10 cellular contexts compared by ENCODE assay signal in the genomic region with DNA sequence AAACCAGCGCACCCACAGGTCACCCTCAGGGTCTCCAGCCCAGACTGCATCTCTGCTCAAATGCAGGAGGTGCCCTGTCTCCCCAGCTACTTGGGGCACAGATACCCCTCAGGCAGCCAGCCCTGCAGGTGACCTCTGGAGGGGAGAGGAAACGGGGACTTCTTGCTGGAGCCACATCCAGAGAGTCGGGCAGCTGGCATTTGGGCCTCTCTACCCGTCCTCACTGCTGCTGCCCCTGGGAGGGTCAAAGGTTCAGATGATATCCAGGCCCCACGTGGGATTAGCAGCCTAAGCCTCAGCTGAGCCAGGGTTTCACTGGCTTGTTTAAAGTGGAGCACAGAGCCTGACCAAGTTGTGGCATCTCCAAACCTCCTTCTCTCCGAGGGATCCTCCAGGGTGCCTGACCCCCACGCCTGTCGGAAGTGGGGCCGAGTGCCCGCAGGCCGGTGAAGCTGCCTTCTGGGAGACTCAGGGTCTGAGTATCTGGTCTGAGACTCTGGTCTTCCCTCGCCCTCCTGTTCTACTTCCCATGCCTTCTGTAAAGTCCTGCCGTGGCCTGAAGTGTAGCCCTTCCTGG. TPM values are rescaled to one million over a fixed set of nuclear protein-coding genes. Genes with fewer than 3 reads are reported as not detected.
A peak's percentile ranks its signal among the peaks of the same experiment; 100 is the strongest.
DNase-seq lines count a peak whose midpoint lies in the region; ATAC-seq, FAIRE-seq and TF ChIP-seq lines count a peak whose summit lies in the region.
"Had no signal": no experiment of that assay in that cellular context is flagged by ENCODE, and none has a peak within 500 bp of the region (broad histone marks: within the 10 kb centered on the region; RNA-seq: fewer than 3 reads in every experiment).

No MANE protein-coding gene starts in this region.

- H3K36me3 Mint-ChIP-seq in activated naive CD4-positive, alpha-beta T cell treated with anti-CD3 and anti-CD28 coated beads for 36 hours (ENCODE audit: low read depth): peaks cover 34% of the 10 kb centered on the region
- H3K36me3 Mint-ChIP-seq in memory B cell: peaks cover 2% of the 10 kb centered on the region

- H3K4me3 ChIP-seq in ascending aorta (peak overlapping the region; percentile 72 to 96), upper lobe of left lung (peak overlapping the region in 3 of 4 donors; percentile 66 to 98 (median 76))

- TF ChIP-seq POLR2A in upper lobe of left lung (IDR thresholded peaks at IDR 0.05): no peak

- peak overlapping the region; percentile 93 for H3K27ac Mint-ChIP-seq in activated naive CD4-positive, alpha-beta T cell treated with anti-CD3 and anti-CD28 coated beads for 36 hours
- H3K27ac Mint-ChIP-seq in memory B cell: peak overlapping the region; percentile 93

- FAIRE-seq in D721Med (lab: Jason Lieb, UNC): no peak

- peak overlapping the region; percentile 97 for H3K4me3 Mint-ChIP-seq in activated naive CD4-positive, alpha-beta T cell treated with anti-CD3 and anti-CD28 coated beads for 36 hours
- peak overlapping the region; percentile 99 for H3K4me3 Mint-ChIP-seq in memory B cell

- no peaks in the 10 kb centered on the region for H3K27me3 Mint-ChIP-seq in activated naive CD4-positive, alpha-beta T cell treated with anti-CD3 and anti-CD28 coated beads for 36 hours (ENCODE audit: low read depth)
- no peaks in the 10 kb centered on the region for H3K27me3 Mint-ChIP-seq in memory B cell

- DNase-seq in activated naive CD4-positive, alpha-beta T cell treated with anti-CD3 and anti-CD28 coated beads for 36 hours: no peak
- no peak for DNase-seq in activated naive CD4-positive, alpha-beta T cell (lab: John Stamatoyannopoulos, UW)
- DNase-seq in ascending aorta (ENCODE audit: low spot score in 2 of 2) (peak in 1 of 2 donors; percentile 63), memory B cell (ENCODE audit: low spot score in 2 of 2) (no peak), upper lobe of left lung (no peak), NCI-H187 treated with DMSO at 0.1 percent for 48 hours (lab: John Stamatoyannopoulos, UW) (no peak), D721Med (ENCODE audit: insufficient read length, low spot score) (no peak), NCI-H1048 (lab: John Stamatoyannopoulos, UW) (no peak)
- DNase-seq: DMS153 had no signal

- H3K27ac ChIP-seq in ascending aorta (peak overlapping the region; percentile 83 to 88), upper lobe of left lung (peak overlapping the region; percentile 84 to 94 (median 88))

- TF ChIP-seq CTCF in ascending aorta (IDR thresholded peaks at IDR 0.05): no peak
- TF ChIP-seq CTCF in upper lobe of left lung (IDR thresholded peaks at IDR 0.05): no peak
- TF ChIP-seq CTCF in D721Med (IDR thresholded peaks at IDR 0.05; ENCODE audit: insufficient read depth, missing control alignments): no peak

- WGBS in upper lobe of left lung, 2 donors: 50 to 75% methylated on average over 5 to 13 of the region's 13 CpGs

- intact Hi-C loops in activated naive CD4-positive, alpha-beta T cell treated with anti-CD3 and anti-CD28 coated beads for 36 hours (cut with micrococcal nuclease): no loop called here
- intact Hi-C loops in ascending aorta (cut with DNase I): loop anchor here (10.0 kb wide), 1 partner anchor 155 kb away; a partner anchor contains a TSS

- peaks cover 47% of the 10 kb centered on the region for H3K4me1 Mint-ChIP-seq in activated naive CD4-positive, alpha-beta T cell treated with anti-CD3 and anti-CD28 coated beads for 36 hours (ENCODE audit: low read depth)
- H3K4me1 Mint-ChIP-seq in memory B cell: peaks cover 59% of the 10 kb centered on the region

- H3K27me3 ChIP-seq in ascending aorta: no peaks in the 10 kb centered on the region
- H3K27me3 ChIP-seq in upper lobe of left lung: no peaks in the 10 kb centered on the region

- H3K4me1 ChIP-seq in ascending aorta: peaks cover 16 to 32% of the 10 kb centered on the region in 2 donors
- H3K4me1 ChIP-seq in upper lobe of left lung: peaks cover 36 to 68% (median 41%) of the 10 kb centered on the region in 4 donors

- no peak for TF ChIP-seq EP300 in upper lobe of left lung (IDR thresholded peaks at IDR 0.05)

- no peaks in the 10 kb centered on the region for H3K36me3 ChIP-seq in ascending aorta
- no peaks in the 10 kb centered on the region for H3K36me3 ChIP-seq in upper lobe of left lung

- H3K9me3 ChIP-seq in ascending aorta (no peaks in the 10 kb centered on the region), upper lobe of left lung (no peaks in the 10 kb centered on the region)

- CTCF ChIA-PET in activated naive CD4-positive, alpha-beta T cell treated with anti-CD3 and anti-CD28 coated beads for 36 hours (lab: Charles Lee): interaction anchor here (1.2 to 2.6 kb wide), 3 partner anchors 18 to 65 kb away, joined by 3 to 10 read pairs (median 4); no protein-coding TSS in a partner anchor

- peaks cover 5% of the 10 kb centered on the region for H3K9me3 Mint-ChIP-seq in activated naive CD4-positive, alpha-beta T cell treated with anti-CD3 and anti-CD28 coated beads for 36 hours
- no peaks in the 10 kb centered on the region for H3K9me3 Mint-ChIP-seq in memory B cell

- ATAC-seq in memory B cell (ENCODE audit: low read depth): no peak
- no peak for ATAC-seq in upper lobe of left lung (ENCODE audit: low FRiP score in 2 of 2)

RNA-seq across cellular contexts. Expression of a gene that starts 2.2 kb away (rescaled TPM):
- total RNA-seq in activated naive CD4-positive, alpha-beta T cell treated with anti-CD3 and anti-CD28 coated beads for 36 hours: 10 to 100 TPM; 48.3 to 48.8 TPM
- total RNA-seq in ascending aorta (30.7 TPM), upper lobe of left lung (10 to 100 TPM; 11.4 to 52.4 (median 18.4) TPM)

RNA-seq across cellular contexts. Expression of a gene that starts 48.8 kb away (rescaled TPM):
- total RNA-seq in activated naive CD4-positive, alpha-beta T cell treated with anti-CD3 and anti-CD28 coated beads for 36 hours: under 1 TPM in 1 of 2 experiments, not detected in 1; 0.17 TPM
- total RNA-seq in ascending aorta: not detected
- 1 to 10 TPM in 1 of 6 donors, under 1 TPM in 2, not detected in 3; 0.67 to 3.6 (median 0.76) TPM for total RNA-seq in upper lobe of left lung
- total RNA-seq: HT1080 had no signal
